18 cellular contexts compared by ENCODE assay signal in the genomic region with DNA sequence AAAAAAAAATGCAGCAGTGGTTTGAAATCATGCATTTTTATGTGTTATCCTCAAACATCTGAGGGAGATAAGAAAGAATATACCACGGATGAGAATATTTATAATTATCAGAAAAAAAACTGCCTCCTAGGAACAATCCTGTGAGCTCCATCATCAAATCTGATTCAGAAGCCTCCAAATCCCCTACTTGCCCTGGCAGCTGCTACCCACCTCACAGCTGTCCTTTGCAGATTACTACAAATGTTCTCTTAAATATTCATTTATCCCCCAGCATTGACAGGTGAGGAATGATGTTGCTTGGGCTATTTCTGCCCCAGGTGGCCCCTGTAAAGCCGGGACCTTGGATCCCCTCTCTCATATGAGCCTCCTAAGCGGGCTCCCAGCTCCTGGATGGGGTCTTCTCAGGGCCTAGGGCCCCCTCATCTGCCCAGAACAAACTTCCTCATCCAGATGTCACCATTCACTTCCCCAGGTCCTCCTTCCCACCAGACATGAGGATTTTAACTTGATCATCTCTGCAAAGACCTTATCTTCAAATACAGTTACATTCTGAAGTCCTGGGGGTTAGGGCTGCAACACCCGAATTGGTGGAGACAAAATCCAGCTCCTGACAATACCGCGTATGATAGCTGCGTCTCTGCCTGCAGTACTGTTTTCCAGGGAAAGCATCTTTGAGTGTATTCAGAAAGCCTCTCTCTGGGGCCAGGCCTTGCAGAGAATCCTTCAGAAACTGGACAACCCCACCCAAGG.
"Had no signal": no experiment of that assay in that cellular context is flagged by ENCODE, and none has a peak within 500 bp of the region (broad histone marks: within the 10 kb centered on the region; RNA-seq: fewer than 3 reads in every experiment).

No MANE protein-coding gene starts in this region.

- H3K4me3 Mint-ChIP-seq: activated B cell treated with CpG ODN at 0.5 μM for 24 hours; activated CD8-positive, alpha-beta T cell treated with anti-CD3 and anti-CD28 coated beads for 36 hours; activated T-cell treated with anti-CD3 and anti-CD28 coated beads, Interleukin-2, amount 50 U/mL, for 24 hours; neural progenitor cell; T-cell had no signal

- H3K27me3 Mint-ChIP-seq: activated B cell treated with CpG ODN at 0.5 μM for 24 hours had no signal

- H3K4me1 Mint-ChIP-seq: activated B cell treated with CpG ODN at 0.5 μM for 24 hours, T-cell had no signal

- FAIRE-seq: frontal cortex, keratinocyte had no signal

- H3K4me2 ChIP-seq: neural progenitor cell had no signal

- H3K9me3 Mint-ChIP-seq: activated B cell treated with CpG ODN at 0.5 μM for 24 hours; activated CD8-positive, alpha-beta T cell treated with anti-CD3 and anti-CD28 coated beads for 36 hours; activated naive CD4-positive, alpha-beta T cell treated with anti-CD3 and anti-CD28 coated beads, Interleukin-2, amount 50 U/mL, for 72 hours; activated T-cell treated with anti-CD3 and anti-CD28 coated beads, Interleukin-2, amount 50 U/mL, for 24 hours; T-cell had no signal

- DNase-seq: activated B cell treated with CpG ODN at 0.5 μM for 24 hours; activated CD4-positive, alpha-beta T cell treated with anti-CD3 and anti-CD28 coated beads for 4 hours; activated CD8-positive, alpha-beta T cell treated with anti-CD3 and anti-CD28 coated beads for 36 hours; activated T-cell treated with anti-CD3 and anti-CD28 coated beads, Interleukin-2, amount 50 U/mL, for 24 hours; adrenal gland; effector CD4-positive, alpha-beta T cell; hypothalamus; midbrain; right lobe of liver; stimulated activated CD4-positive, alpha-beta T cell treated with anti-CD3 and anti-CD28 coated beads, Interleukin-4, amount 100 ng/mL, for 4 hours; stimulated activated naive CD4-positive, alpha-beta T cell; T-cell had no signal

- H3K36me3 ChIP-seq: adrenal gland, neural progenitor cell, right lobe of liver, spleen had no signal

- H3K27ac ChIP-seq: adrenal gland, neural progenitor cell, spleen had no signal

- H3K27ac Mint-ChIP-seq: activated B cell treated with CpG ODN at 0.5 μM for 24 hours; activated CD8-positive, alpha-beta T cell treated with anti-CD3 and anti-CD28 coated beads for 36 hours; activated naive CD4-positive, alpha-beta T cell treated with anti-CD3 and anti-CD28 coated beads, Interleukin-2, amount 50 U/mL, for 72 hours; activated T-cell treated with anti-CD3 and anti-CD28 coated beads, Interleukin-2, amount 50 U/mL, for 24 hours; T-cell had no signal

- H3K27me3 ChIP-seq: neural progenitor cell, right lobe of liver had no signal

- H3K4me3 ChIP-seq: adrenal gland, lung, neural progenitor cell, spleen had no signal

- H2AFZ ChIP-seq: neural progenitor cell had no signal

- H3K36me3 Mint-ChIP-seq: activated naive CD4-positive, alpha-beta T cell treated with anti-CD3 and anti-CD28 coated beads, Interleukin-2, amount 50 U/mL, for 72 hours; neural progenitor cell; T-cell had no signal

- H3K9me3 ChIP-seq: adrenal gland, right lobe of liver, spleen had no signal

- H3K4me1 ChIP-seq: adrenal gland, neural progenitor cell had no signal

- H3K9ac ChIP-seq: neural progenitor cell had no signal
